ENCODE assay signal across 9 cellular contexts in genomic region chr18:48293954-48294893, GRCh38.
DNase-seq lines count a peak whose midpoint lies in the region; ATAC-seq and TF ChIP-seq lines count a peak whose summit lies in the region.
"Had no signal": no experiment of that assay in that cellular context is flagged by ENCODE, and none has a peak within 500 bp of the region (broad histone marks: within the 10 kb centered on the region; RNA-seq: fewer than 3 reads in every experiment).

No MANE protein-coding gene starts in this region.

- H3K4me3 ChIP-seq in epithelial cell of esophagus (ENCODE audit: low read length): no peak overlapping the region

- TF ChIP-seq CTCF in epithelial cell of esophagus (IDR thresholded peaks at IDR 0.05; ENCODE audit: insufficient read depth, low read depth, low read length, missing control alignments): no peak

- no peak for ATAC-seq in Right ventricle myocardium superior (ENCODE audit: poor library complexity)
- no peak for ATAC-seq in GM19452 (IDR thresholded peaks at IDR 0.05; ENCODE audit: unreplicated experiment)
- ATAC-seq in HG02870 (IDR thresholded peaks at IDR 0.05; ENCODE audit: unreplicated experiment): no peak

- DNase-seq in cardiac septum (ENCODE audit: low spot score) (peak; percentile 67), Right ventricle myocardium superior (no peak), NCI-H510A (lab: John Stamatoyannopoulos, UW) (peak; percentile 62), epithelial cell of esophagus (ENCODE audit: low read depth) (peak; percentile 50), ureter (ENCODE audit: low spot score) (peak; percentile 40)
- no peak for DNase-seq in activated naive CD4-positive, alpha-beta T cell (lab: John Stamatoyannopoulos, UW)
- DNase-seq: activated naive CD4-positive, alpha-beta T cell treated with anti-CD3 and anti-CD28 coated beads, Interleukin-2, amount 50 U/mL, for 16 hours had no signal

- intact Hi-C loops in cardiac septum (cut with DNase I) (no loop called here), Right ventricle myocardium superior (cut with DNase I) (no loop called here)

Comparison
In these comparisons a context has a peak if more than half of its experiments do, and no peak if none do; other contexts are left out.
1. DNase-seq: peak in cardiac septum (single experiment), NCI-H510A (single experiment), epithelial cell of esophagus (single experiment) and ureter (single experiment); none in Right ventricle myocardium superior (single experiment) and activated naive CD4-positive, alpha-beta T cell (0 of 4).